In the genomic region with DNA sequence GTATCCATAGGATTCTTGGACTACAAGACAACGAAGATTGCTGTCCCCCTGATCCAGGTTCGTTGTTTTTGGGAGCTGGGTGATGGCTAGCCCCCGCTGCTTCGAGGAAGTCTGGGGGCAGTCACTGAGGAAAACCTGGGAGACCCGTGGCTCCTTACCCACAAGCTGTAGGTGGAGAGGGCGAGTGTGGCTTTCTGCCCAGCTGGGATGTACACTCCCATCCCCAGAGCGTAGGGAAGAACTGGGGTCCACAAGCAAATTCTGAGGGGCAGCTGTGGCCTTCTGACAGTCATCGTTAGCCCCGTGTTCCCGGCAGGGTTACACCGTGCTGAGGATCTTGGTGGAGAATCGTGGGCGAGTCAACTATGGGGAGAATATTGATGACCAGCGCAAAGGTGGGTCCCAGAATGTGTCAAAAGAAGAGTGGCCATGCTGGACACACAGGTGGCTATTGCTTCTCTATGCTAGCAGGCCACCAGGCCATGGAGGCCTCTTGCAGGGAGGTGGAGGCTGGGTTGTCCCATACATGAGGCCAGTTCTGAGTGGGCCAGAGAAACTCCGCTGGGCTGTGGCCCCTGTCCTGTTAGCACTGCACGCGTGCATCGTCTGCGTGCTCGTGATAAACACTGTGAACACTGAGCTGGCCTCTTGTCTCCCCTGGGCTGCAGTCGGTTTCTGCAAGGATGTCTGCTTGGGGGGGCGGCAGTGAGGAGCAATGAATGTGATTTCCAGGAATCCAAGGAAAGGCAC, we compare ENCODE assay signal across 31 cellular contexts. TPM values are rescaled to one million over a fixed set of nuclear protein-coding genes. Genes with fewer than 3 reads are reported as not detected.
"Had no signal": no experiment of that assay in that cellular context is flagged by ENCODE, and none has a peak within 500 bp of the region (broad histone marks: within the 10 kb centered on the region; RNA-seq: fewer than 3 reads in every experiment).

No MANE protein-coding gene starts in this region.

- H3K36me3 ChIP-seq: cardiac muscle cell, heart left ventricle, prostate gland, thyroid gland, upper lobe of left lung had no signal

- H3K9me3 Mint-ChIP-seq: activated B cell treated with CpG ODN at 0.5 μM for 24 hours; activated naive CD4-positive, alpha-beta T cell treated with anti-CD3 and anti-CD28 coated beads, Interleukin-2, amount 50 U/mL, for 72 hours; activated T-cell treated with anti-CD3 and anti-CD28 coated beads, Interleukin-2, amount 50 U/mL, for 72 hours; effector memory CD8-positive, alpha-beta T cell; immature natural killer cell; mesothelial cell of epicardium; naive thymus-derived CD4-positive, alpha-beta T cell; stimulated activated memory B cell treated with anti-CD40 and anti-IgM and Interleukin-4, amounts not matched to agents 10 μg/mL and 1 μg/mL and 100 μg/mL, for 72 hours; stimulated activated naive CD8-positive, alpha-beta T cell treated with anti-CD3 and anti-CD28 coated beads, Interleukin-15, amount 100 ng/mL, for 72 hours; T-helper 2 cell treated with Interferon-gamma antibody and Interleukin-4, amounts not matched to agents 5 μg/mL and 100 μg/mL, for 36 hours had no signal

- H3K4me1 ChIP-seq: body of pancreas, prostate gland, upper lobe of left lung had no signal

- H3K4me3 Mint-ChIP-seq: activated B cell treated with CpG ODN at 0.5 μM for 24 hours; activated T-cell treated with anti-CD3 and anti-CD28 coated beads, Interleukin-2, amount 50 U/mL, for 72 hours; effector memory CD8-positive, alpha-beta T cell; immature natural killer cell; mesothelial cell of epicardium; naive thymus-derived CD4-positive, alpha-beta T cell; stimulated activated memory B cell treated with anti-CD40 and anti-IgM and Interleukin-4, amounts not matched to agents 10 μg/mL and 1 μg/mL and 100 μg/mL, for 72 hours; stimulated activated naive CD8-positive, alpha-beta T cell treated with anti-CD3 and anti-CD28 coated beads, Interleukin-15, amount 100 ng/mL, for 72 hours; T-helper 2 cell treated with Interferon-gamma antibody and Interleukin-4, amounts not matched to agents 5 μg/mL and 100 μg/mL, for 36 hours had no signal

- H3K27me3 Mint-ChIP-seq: effector memory CD8-positive, alpha-beta T cell; naive thymus-derived CD4-positive, alpha-beta T cell; stimulated activated naive CD8-positive, alpha-beta T cell treated with anti-CD3 and anti-CD28 coated beads, Interleukin-15, amount 100 ng/mL, for 72 hours had no signal

- DNase-seq: activated B cell treated with CpG ODN at 0.5 μM for 24 hours; activated naive CD4-positive, alpha-beta T cell; activated T-cell treated with anti-CD3 and anti-CD28 coated beads for 4 hours; activated T-cell treated with anti-CD3 and anti-CD28 coated beads, Interleukin-2, amount 50 U/mL, for 72 hours; body of pancreas; cerebellar nuclear complex; effector memory CD8-positive, alpha-beta T cell; foreskin fibroblast; hypothalamus; immature natural killer cell; naive thymus-derived CD4-positive, alpha-beta T cell; retina; small intestine; stimulated activated CD4-positive, alpha-beta T cell treated with anti-CD3 and anti-CD28 coated beads, Interleukin-1b, Interleukin-23, amount 100 ng/mL, for 48 hours; stimulated activated CD4-positive, alpha-beta T cell treated with anti-CD3 and anti-CD28 coated beads, Interleukin-4, amount 100 ng/mL, for 4 hours; stimulated activated CD8-positive, alpha-beta memory T cell treated with anti-CD3 and anti-CD28 coated beads, Interleukin-4, amount 100 ng/mL, for 48 hours; stimulated activated naive CD8-positive, alpha-beta T cell treated with anti-CD3 and anti-CD28 coated beads, Interleukin-15, amount 100 ng/mL, for 72 hours; thyroid gland; upper lobe of left lung had no signal

- H3K4me1 Mint-ChIP-seq: activated B cell treated with CpG ODN at 0.5 μM for 24 hours; immature natural killer cell; mesothelial cell of epicardium; naive thymus-derived CD4-positive, alpha-beta T cell; stimulated activated memory B cell treated with anti-CD40 and anti-IgM and Interleukin-4, amounts not matched to agents 10 μg/mL and 1 μg/mL and 100 μg/mL, for 72 hours; stimulated activated naive CD8-positive, alpha-beta T cell treated with anti-CD3 and anti-CD28 coated beads, Interleukin-15, amount 100 ng/mL, for 72 hours had no signal

- H3K4me3 ChIP-seq: body of pancreas, cardiac muscle cell, coronary artery, dorsolateral prefrontal cortex, heart left ventricle, prostate gland, thyroid gland, upper lobe of left lung had no signal

- H3K27ac ChIP-seq: body of pancreas, cardiac muscle cell, coronary artery, heart left ventricle, prostate gland, thyroid gland, upper lobe of left lung had no signal

- H3K9me3 ChIP-seq: body of pancreas, heart left ventricle, prostate gland, thyroid gland, upper lobe of left lung had no signal

- H3K27me3 ChIP-seq: body of pancreas, cardiac muscle cell, dorsolateral prefrontal cortex, thyroid gland, upper lobe of left lung had no signal

- ATAC-seq: activated naive CD4-positive, alpha-beta T cell treated with anti-CD3 and anti-CD28 coated beads, Interleukin-2, amount 50 U/mL, for 72 hours; activated T-cell treated with anti-CD3 and anti-CD28 coated beads, Interleukin-2, amount 50 U/mL, for 72 hours; body of pancreas; effector memory CD8-positive, alpha-beta T cell; heart left ventricle; naive thymus-derived CD4-positive, alpha-beta T cell; sciatic nerve; stimulated activated memory B cell treated with anti-CD40 and anti-IgM and Interleukin-4, amounts not matched to agents 10 μg/mL and 1 μg/mL and 100 μg/mL, for 72 hours had no signal

- H3K27ac Mint-ChIP-seq: activated B cell treated with CpG ODN at 0.5 μM for 24 hours; activated T-cell treated with anti-CD3 and anti-CD28 coated beads, Interleukin-2, amount 50 U/mL, for 72 hours; effector memory CD8-positive, alpha-beta T cell; mesothelial cell of epicardium; naive thymus-derived CD4-positive, alpha-beta T cell; stimulated activated memory B cell treated with anti-CD40 and anti-IgM and Interleukin-4, amounts not matched to agents 10 μg/mL and 1 μg/mL and 100 μg/mL, for 72 hours; T-helper 2 cell treated with Interferon-gamma antibody and Interleukin-4, amounts not matched to agents 5 μg/mL and 100 μg/mL, for 36 hours had no signal

- H3K36me3 Mint-ChIP-seq: activated naive CD4-positive, alpha-beta T cell treated with anti-CD3 and anti-CD28 coated beads, Interleukin-2, amount 50 U/mL, for 72 hours; immature natural killer cell; mesothelial cell of epicardium; naive thymus-derived CD4-positive, alpha-beta T cell; stimulated activated memory B cell treated with anti-CD40 and anti-IgM and Interleukin-4, amounts not matched to agents 10 μg/mL and 1 μg/mL and 100 μg/mL, for 72 hours had no signal

RNA-seq across cellular contexts. Expression of gene GLB1L2, which starts 39.8 kb away (rescaled TPM):
- total RNA-seq: osteocyte had no signal

RNA-seq across cellular contexts. Expression of gene B3GAT1, which starts 40.4 kb away (rescaled TPM):
- total RNA-seq: activated B cell treated with CpG ODN at 0.5 μM for 24 hours, endothelial cell of umbilical vein had no signal
- polyA plus RNA-seq: cardiac muscle cell; naive thymus-derived CD4-positive, alpha-beta T cell had no signal
